1 cellular context compared by ENCODE assay signal in genomic region chr16:12573730-12574383, GRCh38.
TF ChIP-seq lines count a peak whose summit lies in the region.

No MANE protein-coding gene starts in this region.

TF ChIP-seq in HepG2, 621 proteins besides CTCF, POLR2A, EP300 and RAD21 (continued from another document and continues in another):
- TF ChIP-seq SNAPC4 (CRISPR knock-in tag; IDR thresholded peaks at IDR 0.05) (no peak), NONO (IDR thresholded peaks at IDR 0.05) (no peak), NONO (CRISPR knock-in tag; conservative IDR thresholded peaks at IDR 0.05) (no peak), ZNF282 (IDR thresholded peaks at IDR 0.05; ENCODE audit: partially characterized antibody) (no peak), TBX3 (IDR thresholded peaks at IDR 0.05; ENCODE audit: borderline replicate concordance) (no peak), ZNF414 (CRISPR knock-in tag; IDR thresholded peaks at IDR 0.05) (0 out of 2 replicates have a peak, but pooled peaks have one; percentile 57), NCOA2 (CRISPR knock-in tag; IDR thresholded peaks at IDR 0.05) (peak; percentile 40; the same call in 1 of the 2 replicates), ZNF205 (CRISPR knock-in tag; IDR thresholded peaks at IDR 0.05) (0 out of 2 replicates have a peak, but pooled peaks have one; percentile 59), TEAD3 (CRISPR knock-in tag; optimal IDR thresholded peaks at IDR 0.05; ENCODE audit: borderline replicate concordance) (no peak), REXO4 (CRISPR knock-in tag; IDR thresholded peaks at IDR 0.05; ENCODE audit: borderline replicate concordance) (no peak), ZNF333 (CRISPR knock-in tag; IDR thresholded peaks at IDR 0.05; ENCODE audit: borderline replicate concordance) (no peak), ZNF720 (CRISPR knock-in tag; IDR thresholded peaks at IDR 0.05) (no peak), NFRKB (IDR thresholded peaks at IDR 0.05) (no peak), STAT5B (CRISPR knock-in tag; IDR thresholded peaks at IDR 0.05) (no peak), ZNF558 (CRISPR knock-in tag; IDR thresholded peaks at IDR 0.05; ENCODE audit: borderline replicate concordance) (no peak), POLR2G (IDR thresholded peaks at IDR 0.05; ENCODE audit: low read depth, low read length) (no peak), ZKSCAN1 (IDR thresholded peaks at IDR 0.05; ENCODE audit: low read length) (no peak), PRPF4 (IDR thresholded peaks at IDR 0.05; ENCODE audit: low read depth, low read length, poor library complexity, severe bottlenecking) (peak; percentile 94), ZNF652 (CRISPR knock-in tag; IDR thresholded peaks at IDR 0.05; ENCODE audit: borderline replicate concordance, low read depth) (peak; percentile 29; the same call in 1 of the 2 replicates), FOXJ3 (CRISPR knock-in tag; IDR thresholded peaks at IDR 0.05; ENCODE audit: borderline replicate concordance) (no peak; the same call in 1 of the 2 replicates), SATB2 (CRISPR knock-in tag; IDR thresholded peaks at IDR 0.05) (no peak), ZNF576 (CRISPR knock-in tag; IDR thresholded peaks at IDR 0.05) (no peak), ZNF253 (CRISPR knock-in tag; IDR thresholded peaks at IDR 0.05; ENCODE audit: borderline replicate concordance) (no peak), DDIT3 (CRISPR knock-in tag; IDR thresholded peaks at IDR 0.05) (no peak), ATF2 (CRISPR knock-in tag; IDR thresholded peaks at IDR 0.05) (peak; percentile 60; the same call in 1 of the 2 replicates), ZIK1 (CRISPR knock-in tag; IDR thresholded peaks at IDR 0.05; ENCODE audit: borderline replicate concordance, low read depth) (no peak; the same call in 1 of the 2 replicates), E2F1 (CRISPR knock-in tag; IDR thresholded peaks at IDR 0.05) (no peak), ZFP41 (CRISPR knock-in tag; IDR thresholded peaks at IDR 0.05; ENCODE audit: borderline replicate concordance) (no peak), POLR2AphosphoS5 (IDR thresholded peaks at IDR 0.05; ENCODE audit: low read depth, low read length) (no peak), ERF (CRISPR knock-in tag; IDR thresholded peaks at IDR 0.05) (peak; percentile 83; the same call in 1 of the 2 replicates), THYN1 (CRISPR knock-in tag; IDR thresholded peaks at IDR 0.05; ENCODE audit: borderline replicate concordance, low read depth) (no peak), PRDM15 (CRISPR knock-in tag; IDR thresholded peaks at IDR 0.05) (no peak), BORCS8-MEF2B (CRISPR knock-in tag; IDR thresholded peaks at IDR 0.05) (no peak), ZNF788 (CRISPR knock-in tag; IDR thresholded peaks at IDR 0.05; ENCODE audit: borderline replicate concordance) (no peak; the same call in 1 of the 2 replicates), NKX3-1 (CRISPR knock-in tag; IDR thresholded peaks at IDR 0.05) (no peak), KAT8 (CRISPR knock-in tag; IDR thresholded peaks at IDR 0.05) (peak; percentile 81), KMT2B (CRISPR knock-in tag; IDR thresholded peaks at IDR 0.05) (peak; percentile 49; the same call in 1 of the 2 replicates), ZNF710 (CRISPR knock-in tag; IDR thresholded peaks at IDR 0.05; ENCODE audit: borderline replicate concordance) (no peak), RORA (CRISPR knock-in tag; IDR thresholded peaks at IDR 0.05) (no peak), HMGXB4 (CRISPR knock-in tag; IDR thresholded peaks at IDR 0.05; ENCODE audit: borderline replicate concordance in 1 of 2, low read depth in 1 of 2) (0 out of 4 replicates have a peak, but pooled peaks of 1 of the 2 experiments have one; percentile 55), FOXO1 (CRISPR knock-in tag; IDR thresholded peaks at IDR 0.05) (peak; percentile 68), IRF2 (CRISPR knock-in tag; IDR thresholded peaks at IDR 0.05) (peak; percentile 65), SALL1 (CRISPR knock-in tag; IDR thresholded peaks at IDR 0.05) (peak; percentile 65), FOXA3 (CRISPR knock-in tag; IDR thresholded peaks at IDR 0.05) (peak; percentile 96), CHD2 (IDR thresholded peaks at IDR 0.05; ENCODE audit: low read depth, low read length) (no peak), SNRNP70 (IDR thresholded peaks at IDR 0.05; ENCODE audit: low read depth, low read length) (no peak), ZNF224 (CRISPR knock-in tag; IDR thresholded peaks at IDR 0.05) (no peak), CBX1 (IDR thresholded peaks at IDR 0.05; ENCODE audit: low read depth) (no peak), ZNF879 (CRISPR knock-in tag; IDR thresholded peaks at IDR 0.05) (no peak), ZNF747 (CRISPR knock-in tag; IDR thresholded peaks at IDR 0.05; ENCODE audit: borderline replicate concordance) (no peak), ZNF543 (CRISPR knock-in tag; IDR thresholded peaks at IDR 0.05) (no peak), GLMP (CRISPR knock-in tag; IDR thresholded peaks at IDR 0.05; ENCODE audit: borderline replicate concordance) (no peak), ZFX (CRISPR knock-in tag; IDR thresholded peaks at IDR 0.05; ENCODE audit: low read depth) (peak; percentile 45; the same call in 1 of the 2 replicates)
